Comparison of ENCODE assay signal across 8 cellular contexts in genomic region chr6:96157018-96157565, GRCh38.
A peak's percentile ranks its signal among the peaks of the same experiment; 100 is the strongest.
DNase-seq lines count a peak whose midpoint lies in the region; ATAC-seq and TF ChIP-seq lines count a peak whose summit lies in the region.

No MANE protein-coding gene starts in this region.

- no peak for TF ChIP-seq CTCF in GM12864 (IDR thresholded peaks at IDR 0.05; ENCODE audit: low read depth, low read length, missing control alignments)
- no peak for TF ChIP-seq CTCF in WTC11 (IDR thresholded peaks at IDR 0.05)

- peaks cover 10% of the 10 kb centered on the region; the same call in 1 of the 2 replicates for H3K9me3 Mint-ChIP-seq in WTC11

- H3K4me1 Mint-ChIP-seq in WTC11, result peaks cover 59% of the 10 kb centered on the region

- no peak overlapping the region for H3K4me3 Mint-ChIP-seq in WTC11

- CTCF ChIA-PET in WTC11 (lab: Charles Lee), result no interaction called here

- POLR2A ChIA-PET in WTC11 (lab: Charles Lee), result no interaction called here

- ATAC-seq in GM19397 (IDR thresholded peaks at IDR 0.05; ENCODE audit: unreplicated experiment) (peak; percentile 87), HG03097 (IDR thresholded peaks at IDR 0.05; ENCODE audit: low FRiP score, unreplicated experiment) (peak; percentile 88), WTC11 (no peak)

- H3K4me3 ChIP-seq in GM12864 (ENCODE audit: low read depth, low read length), result no peak overlapping the region

- peaks cover 11% of the 10 kb centered on the region for H3K36me3 Mint-ChIP-seq in WTC11

- peaks cover 2% of the 10 kb centered on the region; the same call in 1 of the 2 replicates for H3K27me3 Mint-ChIP-seq in WTC11 (ENCODE audit: low read depth)

- DNase-seq in GM12864 (ENCODE audit: low read depth), result peak; percentile 2
- DNase-seq in WTC11 (ENCODE audit: low spot score), result no peak
- DNase-seq in NCI-H524 treated with DMSO at 0.1 percent for 48 hours (lab: John Stamatoyannopoulos, UW), result no peak
- DNase-seq in NOMO-1 treated with dmso at 0.1 percent for 144 hours (lab: John Stamatoyannopoulos, UW; ENCODE audit: unreplicated experiment), result no peak
- DNase-seq in DMS53 treated with DMSO at 0.1 percent for 48 hours (lab: John Stamatoyannopoulos, UW; ENCODE audit: unreplicated experiment), result no peak
- no peak for DNase-seq in activated CD4-positive, alpha-beta T cell treated with anti-CD3 and anti-CD28 coated beads, Interleukin-2, amount 50 U/mL, for 1 hour

- peak overlapping the region; percentile 37; the same call in 1 of the 2 replicates for H3K27ac Mint-ChIP-seq in WTC11

TF ChIP-seq in WTC11, 78 proteins besides CTCF, POLR2A, EP300 and RAD21:
- TF ChIP-seq ZBTB43 (CRISPR knock-in tag; IDR thresholded peaks at IDR 0.05) (no peak), AFF4 (CRISPR knock-in tag; IDR thresholded peaks at IDR 0.05; ENCODE audit: borderline replicate concordance) (no peak), SP1 (CRISPR knock-in tag; conservative IDR thresholded peaks at IDR 0.05) (no peak), ETV6 (CRISPR knock-in tag; IDR thresholded peaks at IDR 0.05) (no peak), JUN (CRISPR knock-in tag; IDR thresholded peaks at IDR 0.05) (no peak), CREB1 (CRISPR knock-in tag; IDR thresholded peaks at IDR 0.05) (no peak), MLX (CRISPR knock-in tag; IDR thresholded peaks at IDR 0.05) (no peak), ZNF416 (CRISPR knock-in tag; IDR thresholded peaks at IDR 0.05) (no peak), MAX (CRISPR knock-in tag; IDR thresholded peaks at IDR 0.05) (no peak), CBFB (CRISPR knock-in tag; IDR thresholded peaks at IDR 0.05; ENCODE audit: low read depth) (no peak), RELA (CRISPR knock-in tag; IDR thresholded peaks at IDR 0.05; ENCODE audit: borderline replicate concordance) (no peak), TEAD1 (CRISPR knock-in tag; IDR thresholded peaks at IDR 0.05) (no peak), NR3C1 (CRISPR knock-in tag; conservative IDR thresholded peaks at IDR 0.05; ENCODE audit: low read depth) (no peak), FOXJ3 (CRISPR knock-in tag; IDR thresholded peaks at IDR 0.05; ENCODE audit: borderline replicate concordance) (no peak)
